ENCODE assay signal across 1 cellular context in genomic region chr1:227744668-227745067, GRCh38.
TF ChIP-seq lines count a peak whose summit lies in the region.

No MANE protein-coding gene starts in this region.

TF ChIP-seq in WTC11, 78 proteins besides CTCF, POLR2A, EP300 and RAD21 (continued from another document):
- TF ChIP-seq USF2 (CRISPR knock-in tag; IDR thresholded peaks at IDR 0.05), result no peak
TF ChIP-seq in WTC11: peak in this region for 0.
